In genomic region chr9:121784706-121785426, GRCh38 we compare ENCODE assay signal across 1 cellular context.
TF ChIP-seq lines count a peak whose summit lies in the region.

No MANE protein-coding gene starts in this region.

TF ChIP-seq in HEK293, 187 proteins besides CTCF, POLR2A, EP300 and RAD21 (continued from another document):
- TF ChIP-seq ZNF645 (tag by site-specific recombination; IDR thresholded peaks at IDR 0.05) (no peak), ZNF610 (tag by site-specific recombination; IDR thresholded peaks at IDR 0.05; ENCODE audit: borderline replicate concordance) (no peak), ZIC2 (tag by site-specific recombination; IDR thresholded peaks at IDR 0.05) (peak; percentile 95), ZNF548 (tag by site-specific recombination; IDR thresholded peaks at IDR 0.05) (no peak)
